8 cellular contexts compared by ENCODE assay signal in genomic region chr5:91219141-91219802, GRCh38.
A peak's percentile ranks its signal among the peaks of the same experiment; 100 is the strongest.
DNase-seq lines count a peak whose midpoint lies in the region; ATAC-seq, FAIRE-seq and TF ChIP-seq lines count a peak whose summit lies in the region.

No MANE protein-coding gene starts in this region.

- no peaks in the 10 kb centered on the region for H4K20me1 ChIP-seq in GM23338 (replicated peaks; ENCODE audit: insufficient read depth)

- TF ChIP-seq CTCF in GM23338 (conservative IDR thresholded peaks at IDR 0.05; ENCODE audit: low read depth in 2 of 2), result no peak
- no peak for TF ChIP-seq CTCF in left ventricle myocardium inferior (IDR thresholded peaks at IDR 0.05; ENCODE audit: borderline replicate concordance)

- WGBS in small intestine, 3 donors, result 53 to 57% (median 53%) methylated on average over 4 of the region's 4 CpGs

- no peaks in the 10 kb centered on the region for H3F3A ChIP-seq in GM23338 (replicated peaks; ENCODE audit: low read depth)

- intact Hi-C loops in left ventricle myocardium inferior (cut with micrococcal nuclease), result loop anchor here (10.0 kb wide), 1 partner anchor 114 kb away; no protein-coding TSS in a partner anchor

- H3K4me3 ChIP-seq in GM23338 (no peak overlapping the region), left ventricle myocardium inferior (no peak overlapping the region), small intestine (ENCODE audit: low read depth in 1 of 2, low read length in 2 of 2) (no peak overlapping the region)

- H3K79me2 ChIP-seq in GM23338 (replicated peaks; ENCODE audit: insufficient read depth), result no peaks in the 10 kb centered on the region

- no peaks in the 10 kb centered on the region for H3K9me3 ChIP-seq in left ventricle myocardium inferior (replicated peaks)
- H3K9me3 ChIP-seq in small intestine (ENCODE audit: control insufficient read depth, low read depth), result no peaks in the 10 kb centered on the region

- no peaks in the 10 kb centered on the region for H3K4me1 ChIP-seq in GM23338 (ENCODE audit: insufficient read depth)
- H3K4me1 ChIP-seq in left ventricle myocardium inferior, result peaks cover 12% of the 10 kb centered on the region
- peaks cover 0 to 2% of the 10 kb centered on the region in 2 donors for H3K4me1 ChIP-seq in small intestine (ENCODE audit: control insufficient read depth in 2 of 2, insufficient read depth in 1 of 2, low read depth in 1 of 2, low read length in 1 of 2)

- ATAC-seq in GM23338 (no peak), GM18858 (IDR thresholded peaks at IDR 0.05; ENCODE audit: unreplicated experiment) (no peak), HG02981 (IDR thresholded peaks at IDR 0.05; ENCODE audit: unreplicated experiment) (no peak)

- H3K27ac Mint-ChIP-seq in GM23338, result no peak overlapping the region

- H3K4me2 ChIP-seq in GM23338, result no peak overlapping the region

- H3K9me3 Mint-ChIP-seq in GM23338, result no peaks in the 10 kb centered on the region; the same call in 2 of the 3 replicates

- DNase-seq in GM23338 (ENCODE audit: low spot score), result peak; percentile 18
- DNase-seq in SIG-M5 (lab: John Stamatoyannopoulos, UW), result peak; percentile 37
- DNase-seq in left ventricle myocardium inferior, result no peak
- DNase-seq in small intestine, result peak; percentile 21
- no peak for DNase-seq in NCI-H774 (lab: John Stamatoyannopoulos, UW)
- no peak for DNase-seq in superior temporal gyrus (ENCODE audit: extremely low spot score)

- no peak overlapping the region for H3K27ac ChIP-seq in GM23338 (ENCODE audit: low read depth)
- H3K27ac ChIP-seq in left ventricle myocardium inferior (replicated peaks), result peak overlapping the region; percentile 54
- H3K27ac ChIP-seq in small intestine (ENCODE audit: low read depth in 1 of 2, low read length in 1 of 2), result peak overlapping the region in 1 of 2 donors; percentile 39

- H2AFZ ChIP-seq in GM23338, result no peak overlapping the region

- H3K27me3 ChIP-seq in GM23338 (ENCODE audit: insufficient read depth) (no peaks in the 10 kb centered on the region), left ventricle myocardium inferior (ENCODE audit: low read depth) (no peaks in the 10 kb centered on the region), small intestine (ENCODE audit: control insufficient read depth in 2 of 2, insufficient read depth in 2 of 2, low read length in 2 of 2) (no peaks in the 10 kb centered on the region)

- H3K36me3 Mint-ChIP-seq in GM23338 (ENCODE audit: low read depth), result no peaks in the 10 kb centered on the region

- no peaks in the 10 kb centered on the region for H3K36me3 ChIP-seq in GM23338 (ENCODE audit: insufficient read depth)
- H3K36me3 ChIP-seq in left ventricle myocardium inferior, result no peaks in the 10 kb centered on the region
- H3K36me3 ChIP-seq in small intestine (ENCODE audit: control insufficient read depth in 2 of 2, insufficient read depth in 2 of 2, low read length in 2 of 2), result no peaks in the 10 kb centered on the region

- no peak overlapping the region for H3K4me3 Mint-ChIP-seq in GM23338

- no peak for FAIRE-seq in small intestine (lab: Jason Lieb, UNC)

- H3K4me1 Mint-ChIP-seq in GM23338, result no peaks in the 10 kb centered on the region

- H3K9me2 ChIP-seq in GM23338 (ENCODE audit: insufficient read depth), result peaks cover 9% of the 10 kb centered on the region; the same call in 1 of the 2 replicates

- H3K27me3 Mint-ChIP-seq in GM23338 (ENCODE audit: insufficient read depth, low read depth, poor library complexity), result no peaks in the 10 kb centered on the region

TF ChIP-seq in GM23338, 12 proteins besides CTCF, POLR2A, EP300 and RAD21 (continues in another document):
- TF ChIP-seq CREB1 (CRISPR knock-in tag; IDR thresholded peaks at IDR 0.05; ENCODE audit: low read depth), result no peak
- TF ChIP-seq ZNF331 (CRISPR knock-in tag; IDR thresholded peaks at IDR 0.05; ENCODE audit: low read depth), result no peak
- no peak for TF ChIP-seq ETS1 (IDR thresholded peaks at IDR 0.05)
- TF ChIP-seq JUNB (IDR thresholded peaks at IDR 0.05; ENCODE audit: unreplicated experiment), result no peak
- TF ChIP-seq ZNF114 (CRISPR knock-in tag; IDR thresholded peaks at IDR 0.05), result no peak
- no peak for TF ChIP-seq NANOG (IDR thresholded peaks at IDR 0.05; ENCODE audit: borderline replicate concordance)
- no peak for TF ChIP-seq REST (IDR thresholded peaks at IDR 0.05; ENCODE audit: unreplicated experiment)
- no peak for TF ChIP-seq STAT1 (IDR thresholded peaks at IDR 0.05; ENCODE audit: unreplicated experiment)

Comparison
In these comparisons a context has a peak if more than half of its experiments do, and no peak if none do; other contexts are left out.
1. DNase-seq: peak in GM23338 (single experiment), SIG-M5 (single experiment) and small intestine (single experiment); none in left ventricle myocardium inferior (single experiment), NCI-H774 (single experiment) and superior temporal gyrus (single experiment).